Comparison of ENCODE assay signal across 8 cellular contexts in the genomic region with DNA sequence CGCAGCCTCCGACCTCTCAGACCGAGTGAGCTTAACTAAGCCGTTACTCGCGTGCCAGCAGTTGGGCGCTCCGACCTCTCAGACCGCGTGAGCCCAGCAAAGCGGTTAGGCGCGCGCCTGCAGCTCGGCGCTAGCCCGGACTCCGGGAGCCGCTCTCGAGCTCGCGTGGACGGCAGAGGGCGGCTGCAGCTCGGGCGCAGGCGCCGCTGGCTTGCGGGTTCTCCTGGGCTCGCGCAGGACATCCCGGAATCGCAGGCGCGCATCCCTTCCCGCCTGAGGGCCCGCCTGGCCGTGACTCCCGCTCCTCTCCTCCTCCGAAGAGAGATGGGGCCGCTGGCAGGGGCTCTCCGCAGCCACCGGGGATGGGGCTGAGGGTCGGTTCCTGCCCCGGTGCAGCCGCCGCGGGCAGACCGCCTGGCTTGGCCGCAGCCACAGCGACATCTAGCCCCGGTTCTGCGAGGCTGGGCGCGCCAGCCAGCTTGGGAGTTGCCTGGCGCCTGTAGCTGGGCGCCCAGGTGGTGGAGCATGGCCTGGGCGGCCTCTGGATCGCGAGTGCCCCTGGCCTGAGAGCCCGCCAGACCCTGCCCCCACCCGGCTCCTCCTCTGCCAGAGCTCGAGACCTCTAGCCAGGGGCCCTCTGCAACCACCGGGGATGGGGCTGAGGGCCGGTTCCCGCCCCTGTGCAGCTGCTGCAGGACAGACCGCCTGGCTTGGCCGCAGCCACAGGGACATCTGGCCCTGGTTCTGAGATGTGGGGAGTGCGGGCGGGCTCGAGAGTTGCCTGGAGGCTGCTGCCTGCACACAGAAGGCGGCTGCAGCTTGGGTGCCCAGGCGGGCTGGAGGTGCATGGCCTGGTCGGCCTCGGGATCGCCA.
DNase-seq lines count a peak whose midpoint lies in the region; FAIRE-seq and TF ChIP-seq lines count a peak whose summit lies in the region.
"Not testable (repeated sequence)": the region's sequence is repeated elsewhere in the genome, so short reads cannot be mapped to it uniquely, and the experiment has no call there.

No MANE protein-coding gene starts in this region.

- intact Hi-C loops in kidney (cut with DNase I) = not testable (repeated sequence)

- H3K36me3 Mint-ChIP-seq in T-helper 1 cell treated with Interleukin-12 subunit alpha and Interleukin-12 subunit beta and Interleukin-4 antibody, amounts not matched to agents 30 μg/mL and 1 μg/mL, for 36 hours (ENCODE audit: low read depth); endothelial cell (ENCODE audit: low read depth, unreplicated experiment): not testable (repeated sequence)

- H3K27me3 ChIP-seq in rectal smooth muscle tissue (ENCODE audit: control insufficient read depth, insufficient read depth, low read length) = not testable (repeated sequence)

- H3K9me3 Mint-ChIP-seq in T-helper 1 cell treated with Interleukin-12 subunit alpha and Interleukin-12 subunit beta and Interleukin-4 antibody, amounts not matched to agents 30 μg/mL and 1 μg/mL, for 36 hours; endothelial cell (ENCODE audit: unreplicated experiment): not testable (repeated sequence)

- not testable (repeated sequence) for H3K36me3 ChIP-seq in kidney (ENCODE audit: control insufficient read depth in 1 of 2, insufficient read depth in 2 of 2, low read length in 2 of 2); rectal smooth muscle tissue (ENCODE audit: control insufficient read depth, insufficient read depth, low read length)

- H3K27ac Mint-ChIP-seq in T-helper 1 cell treated with Interleukin-12 subunit alpha and Interleukin-12 subunit beta and Interleukin-4 antibody, amounts not matched to agents 30 μg/mL and 1 μg/mL, for 36 hours; endothelial cell (ENCODE audit: unreplicated experiment): not testable (repeated sequence)

- H3K27ac ChIP-seq in kidney (ENCODE audit: low read depth in 2 of 2, low read length in 2 of 2); rectal smooth muscle tissue (ENCODE audit: low read depth, low read length): not testable (repeated sequence)

- not testable (repeated sequence) for H3K4me1 Mint-ChIP-seq in T-helper 1 cell treated with Interleukin-12 subunit alpha and Interleukin-12 subunit beta and Interleukin-4 antibody, amounts not matched to agents 30 μg/mL and 1 μg/mL, for 36 hours (ENCODE audit: low read depth); endothelial cell (ENCODE audit: unreplicated experiment)

- not testable (repeated sequence) for H3K4me1 ChIP-seq in kidney (ENCODE audit: control insufficient read depth in 1 of 2, insufficient read depth in 1 of 2, low read depth in 1 of 2, low read length in 2 of 2); rectal smooth muscle tissue (ENCODE audit: control insufficient read depth, insufficient read depth, low read length)

- DNase-seq in DMS79 (lab: John Stamatoyannopoulos, UW) (peak; percentile 13), NCI-H1105 treated with DMSO at 0.1 percent for 48 hours (lab: John Stamatoyannopoulos, UW) (peak; percentile 33), endothelial cell (ENCODE audit: low spot score) (peak; percentile 70), kidney (peak; percentile 91), superior temporal gyrus (ENCODE audit: extremely low spot score) (peak; percentile 60)
- peak; percentile 29 for DNase-seq in activated gamma-delta T cell treated with anti-CD3 and anti-CD28 coated beads, Interleukin-2, amount 50 U/mL, for 16 hours (ENCODE audit: low read depth)

- H3K27me3 Mint-ChIP-seq in T-helper 1 cell treated with Interleukin-12 subunit alpha and Interleukin-12 subunit beta and Interleukin-4 antibody, amounts not matched to agents 30 μg/mL and 1 μg/mL, for 36 hours (ENCODE audit: low read depth) = peaks cover 74% of the 10 kb centered on the region
- peaks cover 17% of the 10 kb centered on the region for H3K27me3 Mint-ChIP-seq in endothelial cell (ENCODE audit: unreplicated experiment)

- not testable (repeated sequence) for H3K9ac ChIP-seq in kidney (ENCODE audit: low read length in 2 of 2); rectal smooth muscle tissue (ENCODE audit: low read length)

- FAIRE-seq in kidney (lab: Jason Lieb, UNC) = not testable (repeated sequence)

- TF ChIP-seq CTCF in endothelial cell (IDR thresholded peaks at IDR 0.05; ENCODE audit: unreplicated experiment); kidney (IDR thresholded peaks at IDR 0.05; ENCODE audit: borderline replicate concordance, extremely low read depth, insufficient read depth): not testable (repeated sequence)

- not testable (repeated sequence) for H3K9me3 ChIP-seq in kidney (ENCODE audit: control insufficient read depth in 1 of 2, low read length in 2 of 2)

- H3K4me3 ChIP-seq in kidney (ENCODE audit: low read length in 2 of 2) (peak overlapping the region in 1 of 2 donors; percentile 49), rectal smooth muscle tissue (ENCODE audit: low read length) (peak overlapping the region; percentile 57)

- peak overlapping the region; percentile 75 for H3K4me3 Mint-ChIP-seq in T-helper 1 cell treated with Interleukin-12 subunit alpha and Interleukin-12 subunit beta and Interleukin-4 antibody, amounts not matched to agents 30 μg/mL and 1 μg/mL, for 36 hours
- peak overlapping the region; percentile 85 for H3K4me3 Mint-ChIP-seq in endothelial cell (ENCODE audit: unreplicated experiment)

Comparison
In these comparisons a context has a peak if more than half of its experiments do, and no peak if none do; other contexts are left out.
1. DNase-seq: peak in every context shown above with its lines; median percentile 91 in kidney; 70 in endothelial cell; 60 in superior temporal gyrus; 33 in NCI-H1105 treated with DMSO at 0.1 percent for 48 hours; 29 in activated gamma-delta T cell treated with anti-CD3 and anti-CD28 coated beads, Interleukin-2, amount 50 U/mL, for 16 hours; 13 in DMS79.